ENCODE assay signal across 8 cellular contexts in the genomic region with DNA sequence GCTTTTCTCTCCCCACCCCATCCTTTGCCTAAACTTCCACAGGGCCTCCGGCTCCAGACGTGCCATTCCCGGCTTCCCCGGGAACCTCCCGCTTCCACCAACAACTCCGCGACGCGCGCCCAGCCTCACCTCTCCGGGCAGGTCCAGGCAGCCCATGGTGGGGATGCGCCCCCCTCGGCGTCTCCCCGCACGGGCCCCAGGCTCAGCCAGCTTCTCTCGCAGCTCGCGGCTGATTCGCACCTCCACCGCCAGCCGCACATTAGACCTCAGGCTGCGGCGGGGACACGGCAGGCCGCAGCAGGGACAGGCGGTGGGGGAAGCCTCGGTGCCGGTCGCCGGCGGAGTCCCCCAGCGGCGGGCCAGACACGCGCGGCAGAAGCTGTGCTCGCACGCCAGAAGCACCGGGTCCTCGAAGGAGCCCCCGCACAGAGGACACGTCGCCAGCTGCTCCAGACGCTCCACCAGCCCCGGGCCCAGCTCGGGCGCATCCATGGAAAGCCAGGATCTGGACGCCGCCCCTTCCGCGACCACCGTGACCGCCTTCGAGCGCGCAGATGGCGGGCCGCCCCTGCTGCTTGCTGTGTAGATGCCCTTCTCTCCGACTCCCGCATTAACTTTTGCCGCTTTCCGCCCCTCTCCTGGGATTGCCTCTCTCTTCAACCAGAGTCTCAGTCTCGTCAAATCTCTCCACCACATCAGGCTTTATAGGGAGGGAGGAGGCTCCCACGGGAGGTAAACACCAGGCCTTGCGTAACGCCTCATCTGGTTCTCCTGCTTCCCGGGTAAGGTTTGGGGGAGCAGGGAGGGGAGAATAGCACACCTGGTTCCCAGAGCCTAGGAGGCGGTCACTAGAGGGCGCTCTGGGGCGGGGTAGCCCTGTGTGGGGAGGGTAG. TPM values are rescaled to one million over a fixed set of nuclear protein-coding genes. Genes with fewer than 3 reads are reported as not detected.
DNase-seq lines count a peak whose midpoint lies in the region; ATAC-seq, FAIRE-seq and TF ChIP-seq lines count a peak whose summit lies in the region.

A gene with protein sequence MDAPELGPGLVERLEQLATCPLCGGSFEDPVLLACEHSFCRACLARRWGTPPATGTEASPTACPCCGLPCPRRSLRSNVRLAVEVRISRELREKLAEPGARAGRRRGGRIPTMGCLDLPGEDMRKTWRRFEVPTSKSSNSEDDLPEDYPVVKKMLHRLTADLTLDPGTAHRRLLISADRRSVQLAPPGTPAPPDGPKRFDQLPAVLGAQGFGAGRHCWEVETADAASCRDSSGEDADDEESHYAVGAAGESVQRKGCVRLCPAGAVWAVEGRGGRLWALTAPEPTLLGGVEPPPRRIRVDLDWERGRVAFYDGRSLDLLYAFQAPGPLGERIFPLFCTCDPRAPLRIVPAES (minus strand): TSS at position 676 of the 893 bp plus-strand sequence. CDS start 184 bp downstream, at position 492.

- H3K27me3 Mint-ChIP-seq in naive B cell: peaks cover 74 to 94% (median 93%) of the 10 kb centered on the region in 3 donors

- H3K4me1 Mint-ChIP-seq in naive B cell: peaks cover 33 to 38% (median 34%) of the 10 kb centered on the region in 3 donors

- DNase-seq in ELF-1 (ENCODE audit: low read depth, low spot score): peak; percentile 25
- DNase-seq in NCI-H226: peak; percentile 43
- DNase-seq in choroid plexus epithelial cell (ENCODE audit: low read depth): no peak
- no peak for DNase-seq in naive B cell
- no peak for DNase-seq in GM12891 (ENCODE audit: insufficient read length, low spot score)
- DNase-seq in glomerular visceral epithelial cell (ENCODE audit: extremely low spot score): no peak
- no peak for DNase-seq in stimulated activated CD4-positive, alpha-beta T cell treated with anti-CD3 and anti-CD28 coated beads, Interleukin-4, amount 100 ng/mL, for 24 hours
- DNase-seq in T1000 (lab: John Stamatoyannopoulos, UW): no peak

- H3K9me3 Mint-ChIP-seq in naive B cell: peaks cover 0 to 3% (median 0%) of the 10 kb centered on the region in 7 donors

- H3K36me3 Mint-ChIP-seq in naive B cell: peaks cover 13 to 35% of the 10 kb centered on the region in 2 donors

- no peak for FAIRE-seq in GM12891 (lab: Jason Lieb, UNC)

- peak within 1 kb of the TSS in 6 of 8 donors; percentile 63 to 86 (median 74) for H3K4me3 Mint-ChIP-seq in naive B cell

- no peak within 1 kb of the TSS for H3K4me3 ChIP-seq in choroid plexus epithelial cell (ENCODE audit: low read depth, low read length)

- TF ChIP-seq CTCF in choroid plexus epithelial cell (conservative IDR thresholded peaks at IDR 0.05; ENCODE audit: low read depth, low read length): peak; percentile 47

- peak; percentile 35 to 55 for ATAC-seq in naive B cell (ENCODE audit: low read depth in 2 of 2)

- TF ChIP-seq POLR2A in GM12891 (IDR thresholded peaks at IDR 0.05; ENCODE audit: low read depth, low read length): no peak

- peak within 1 kb of the TSS in 4 of 6 donors; percentile 33 to 79 (median 52) for H3K27ac Mint-ChIP-seq in naive B cell

TF ChIP-seq in GM12891, 5 proteins besides CTCF, POLR2A, EP300 and RAD21:
- TF ChIP-seq POLR2AphosphoS5 (IDR thresholded peaks at IDR 0.05; ENCODE audit: low read depth, low read length): no peak
- no peak for TF ChIP-seq SPI1 (IDR thresholded peaks at IDR 0.05; ENCODE audit: low read depth, low read length)
- TF ChIP-seq TAF1 (IDR thresholded peaks at IDR 0.05; ENCODE audit: low read depth, low read length): no peak
- TF ChIP-seq PAX5 (IDR thresholded peaks at IDR 0.05; ENCODE audit: insufficient read depth, low read length, severe bottlenecking): no peak
- no peak for TF ChIP-seq POU2F2 (IDR thresholded peaks at IDR 0.05; ENCODE audit: low read depth, low read length)

RNA-seq across cellular contexts. Expression of the gene that starts here (rescaled TPM):
- under 1 TPM in 2 of 6 donors, not detected in 4; 0.14 to 0.15 TPM for polyA plus RNA-seq in naive B cell (ENCODE audit: low read depth in 6 of 6)
- 0.14 TPM for polyA plus RNA-seq in GM12891 (2012; ENCODE audit: low read depth, missing spikeins)

Comparison
In these comparisons a context has a peak if more than half of its experiments do, and no peak if none do; other contexts are left out.
1. Peak in ATAC-seq in naive B cell; RNA of the gene not detected or under 1 TPM.
2. DNase-seq: peak in ELF-1 (single experiment) and NCI-H226 (single experiment); none in choroid plexus epithelial cell (single experiment), naive B cell (single experiment), GM12891 (single experiment), glomerular visceral epithelial cell (single experiment), stimulated activated CD4-positive, alpha-beta T cell treated with anti-CD3 and anti-CD28 coated beads, Interleukin-4, amount 100 ng/mL, for 24 hours (single experiment) and T1000 (single experiment).